Comparison of ENCODE assay signal across 8 cellular contexts in the genomic region with DNA sequence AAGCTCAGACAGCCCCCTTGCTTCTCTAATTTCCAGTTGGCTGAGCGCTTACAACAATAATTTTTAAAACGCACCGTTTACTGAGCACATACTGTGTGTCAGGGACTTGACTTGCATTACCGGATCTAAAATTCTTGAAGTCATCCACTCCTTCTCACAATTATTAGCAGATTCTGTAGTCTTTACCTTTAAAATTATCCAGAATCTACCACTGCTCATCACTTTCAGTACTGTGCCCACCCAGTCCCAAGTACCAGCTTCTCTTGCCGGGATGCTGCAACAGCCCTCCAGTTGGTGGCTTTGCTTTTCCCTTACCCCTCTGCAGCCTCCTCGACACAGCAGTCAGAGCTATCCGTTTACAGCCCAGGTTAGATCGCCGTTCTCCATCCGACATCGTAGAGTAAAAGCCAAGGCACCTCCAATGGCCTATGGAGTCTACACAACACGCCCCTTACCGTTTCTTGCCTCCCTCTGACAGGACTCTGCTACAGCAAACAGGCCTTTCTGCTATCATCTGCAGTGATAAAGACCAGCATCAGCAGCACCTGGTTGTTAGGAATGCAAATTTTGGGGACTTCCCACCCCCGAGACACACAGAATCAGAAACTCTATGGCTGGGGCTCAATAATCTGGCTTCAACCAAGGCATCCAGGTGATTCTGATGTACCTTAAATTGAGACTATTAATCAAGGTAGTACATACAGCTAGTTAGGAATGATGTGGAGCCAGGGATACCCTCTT.
DNase-seq lines count a peak whose midpoint lies in the region; ATAC-seq and TF ChIP-seq lines count a peak whose summit lies in the region.

No MANE protein-coding gene starts in this region.

- H2AFZ ChIP-seq in PC-9 (peak overlapping the region; percentile 99), parathyroid adenoma (peak overlapping the region; percentile 95)

- no peak for ATAC-seq in GM21526 (IDR thresholded peaks at IDR 0.05; ENCODE audit: low FRiP score, unreplicated experiment)

- BruUV-seq in PC-9 (replicated peaks; lab: Mats Ljungman, UMichigan) = TSS peak; percentile 78

- POLR2A ChIA-PET in PC-9 (lab: Charles Lee; ENCODE audit: unreplicated experiment) = no interaction called here

- H3K27ac Mint-ChIP-seq in activated naive CD4-positive, alpha-beta T cell treated with anti-CD3 and anti-CD28 coated beads for 36 hours = no peak overlapping the region

- H3K9ac ChIP-seq in parathyroid adenoma = peak overlapping the region; percentile 38

- peak overlapping the region; percentile 83 for H3K4me3 Mint-ChIP-seq in activated naive CD4-positive, alpha-beta T cell treated with anti-CD3 and anti-CD28 coated beads for 36 hours

- no peaks in the 10 kb centered on the region for H4K20me1 ChIP-seq in PC-9 (ENCODE audit: insufficient read depth)

- intact Hi-C loops in activated naive CD4-positive, alpha-beta T cell treated with anti-CD3 and anti-CD28 coated beads for 36 hours (cut with micrococcal nuclease) = loop anchor here (2.0 to 10.0 kb wide), 7 partner anchors 56 to 721 kb away; a partner anchor contains a TSS
- intact Hi-C loops in PC-9 (cut with micrococcal nuclease; ENCODE audit: unreplicated experiment) = loop anchor here (10.0 kb wide), 1 partner anchor 116 kb away; no protein-coding TSS in a partner anchor

- peaks cover 6% of the 10 kb centered on the region for H3K27me3 Mint-ChIP-seq in activated naive CD4-positive, alpha-beta T cell treated with anti-CD3 and anti-CD28 coated beads for 36 hours (ENCODE audit: low read depth)

- CTCF ChIA-PET in activated naive CD4-positive, alpha-beta T cell treated with anti-CD3 and anti-CD28 coated beads for 36 hours (lab: Charles Lee) = no interaction called here
- CTCF ChIA-PET in PC-9 (lab: Charles Lee) = no interaction called here

- no peaks in the 10 kb centered on the region for H3K36me3 Mint-ChIP-seq in activated naive CD4-positive, alpha-beta T cell treated with anti-CD3 and anti-CD28 coated beads for 36 hours (ENCODE audit: low read depth)

- peak overlapping the region; percentile 95 for H3K4me2 ChIP-seq in PC-9
- H3K4me2 ChIP-seq in parathyroid adenoma (ENCODE audit: low read length) = peak overlapping the region; percentile 84

- peak overlapping the region; percentile 74 for H3K4me3 ChIP-seq in PC-9
- peak overlapping the region; percentile 79 for H3K4me3 ChIP-seq in epithelial cell of proximal tubule (ENCODE audit: low read depth, low read length)
- peak overlapping the region; percentile 63 for H3K4me3 ChIP-seq in parathyroid adenoma (ENCODE audit: low read depth, low read length)

- H3K9me2 ChIP-seq in PC-9 (ENCODE audit: insufficient read depth) = no peaks in the 10 kb centered on the region

- H3K27me3 ChIP-seq in PC-9 (ENCODE audit: insufficient read depth, low read depth) = no peaks in the 10 kb centered on the region
- no peaks in the 10 kb centered on the region for H3K27me3 ChIP-seq in parathyroid adenoma (ENCODE audit: control insufficient read depth, insufficient read depth, low read length)

- no peaks in the 10 kb centered on the region; the same call in 1 of the 2 replicates for H3F3A ChIP-seq in PC-9 (ENCODE audit: insufficient read depth, low read depth)

- DNase-seq in activated naive CD4-positive, alpha-beta T cell treated with anti-CD3 and anti-CD28 coated beads for 36 hours = peak; percentile 8
- DNase-seq in activated naive CD4-positive, alpha-beta T cell treated with Interleukin-2 at 50 U/mL for 16 hours = no peak
- DNase-seq in PC-9 (no peak), epithelial cell of proximal tubule (ENCODE audit: low read depth) (no peak), RPMI8226 (no peak), Kasumi-1 (lab: John Stamatoyannopoulos, UW) (no peak)

- H3K27ac ChIP-seq in PC-9 = no peak overlapping the region
- peak overlapping the region; percentile 89 for H3K27ac ChIP-seq in parathyroid adenoma

- no peak for TF ChIP-seq CTCF in PC-9 (conservative IDR thresholded peaks at IDR 0.05)
- TF ChIP-seq CTCF in epithelial cell of proximal tubule (conservative IDR thresholded peaks at IDR 0.05; ENCODE audit: low read depth, low read length) = no peak
- TF ChIP-seq CTCF in parathyroid adenoma (IDR thresholded peaks at IDR 0.05) = no peak

- peaks cover 15% of the 10 kb centered on the region for H3K4me1 ChIP-seq in PC-9 (replicated peaks; ENCODE audit: insufficient read depth)
- H3K4me1 ChIP-seq in parathyroid adenoma = peaks cover 6% of the 10 kb centered on the region

- no peaks in the 10 kb centered on the region for H3K9me3 ChIP-seq in PC-9 (ENCODE audit: insufficient read depth, low read depth)
- H3K9me3 ChIP-seq in parathyroid adenoma (ENCODE audit: control insufficient read depth, low read length) = no peaks in the 10 kb centered on the region

- H3K79me2 ChIP-seq in PC-9 (ENCODE audit: low read depth) (no peaks in the 10 kb centered on the region), parathyroid adenoma (no peaks in the 10 kb centered on the region)

- no peaks in the 10 kb centered on the region for H3K9me3 Mint-ChIP-seq in activated naive CD4-positive, alpha-beta T cell treated with anti-CD3 and anti-CD28 coated beads for 36 hours

- no peaks in the 10 kb centered on the region for H3K36me3 ChIP-seq in PC-9 (ENCODE audit: low read depth)
- no peaks in the 10 kb centered on the region for H3K36me3 ChIP-seq in parathyroid adenoma (ENCODE audit: control insufficient read depth, insufficient read depth, low read length)

- H3K4me1 Mint-ChIP-seq in activated naive CD4-positive, alpha-beta T cell treated with anti-CD3 and anti-CD28 coated beads for 36 hours (ENCODE audit: low read depth) = peaks cover 17% of the 10 kb centered on the region
